In the genomic region with DNA sequence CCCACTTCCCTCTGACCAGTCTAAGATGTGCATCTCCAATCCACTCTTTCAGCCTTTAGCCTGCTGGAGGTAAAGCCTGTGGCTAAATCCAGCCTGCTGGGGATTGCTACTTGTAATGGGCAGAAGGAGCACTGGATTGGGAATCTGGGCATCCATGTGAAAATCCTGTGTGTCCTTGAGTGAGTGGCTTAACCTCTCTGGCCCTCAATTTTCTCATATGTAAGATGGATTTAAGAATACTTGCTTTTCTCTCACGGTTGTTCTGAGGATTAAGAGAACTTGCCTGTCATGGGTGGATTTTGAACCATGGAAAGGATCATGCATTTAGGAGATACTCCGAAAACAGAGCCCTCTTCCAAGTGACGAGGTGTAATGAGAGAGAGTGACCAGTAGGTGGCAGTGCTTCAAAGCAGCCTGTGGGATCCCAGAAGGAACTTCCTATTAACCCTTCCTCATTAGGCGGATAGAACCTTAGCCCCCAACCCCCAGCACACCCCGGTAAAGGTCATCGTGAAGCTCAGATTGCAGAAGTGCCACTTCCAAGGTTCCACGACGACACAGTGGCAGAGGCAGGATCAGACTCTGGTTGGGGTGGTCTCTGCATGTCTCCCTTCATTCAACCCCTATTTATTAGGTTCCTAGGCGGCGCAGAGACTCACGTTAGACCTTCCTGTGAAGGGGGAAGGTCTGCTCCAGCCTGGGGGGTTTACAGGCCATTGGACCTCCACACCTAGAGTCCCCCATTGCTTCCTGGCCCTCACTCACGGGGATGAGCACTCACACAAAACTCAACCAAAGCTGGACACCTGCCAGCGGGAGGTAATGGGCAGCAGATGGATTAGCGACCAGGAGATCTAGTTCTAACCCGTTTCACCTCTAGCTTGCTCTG, we compare ENCODE assay signal across 8 cellular contexts.
DNase-seq lines count a peak whose midpoint lies in the region; ATAC-seq and TF ChIP-seq lines count a peak whose summit lies in the region.

No MANE protein-coding gene starts in this region.

- DNase-seq in GM03348 (ENCODE audit: low spot score): peak; percentile 88
- peak; percentile 71 for DNase-seq in HuH-7 (ENCODE audit: low spot score)
- DNase-seq in RWPE2 (ENCODE audit: low spot score): no peak
- peak; percentile 16 for DNase-seq in brain pericyte (ENCODE audit: low read depth, low spot score)
- DNase-seq in iPS-NIHi11 (ENCODE audit: low spot score): peak; percentile 86
- peak; percentile 21 for DNase-seq in smooth muscle cell of the brain vasculature (ENCODE audit: low read depth, low spot score)

- TF ChIP-seq CTCF in RWPE2 (IDR thresholded peaks at IDR 0.05; ENCODE audit: poor library complexity, severe bottlenecking): peak; percentile 93

- H3K4me1 ChIP-seq in RWPE2 (ENCODE audit: insufficient read depth, poor library complexity, severe bottlenecking): no peaks in the 10 kb centered on the region

- no peaks in the 10 kb centered on the region for H3K9me3 ChIP-seq in RWPE2 (ENCODE audit: severe bottlenecking)

- no peak; the same call in 2 of the 3 replicates for ATAC-seq in RWPE2 (ENCODE audit: low read depth)
- no peak for ATAC-seq in GM18502 (IDR thresholded peaks at IDR 0.05; ENCODE audit: poor library complexity, unreplicated experiment)
- ATAC-seq in HG03520 (IDR thresholded peaks at IDR 0.05; ENCODE audit: unreplicated experiment): no peak

- no peaks in the 10 kb centered on the region for H3K36me3 ChIP-seq in RWPE2 (ENCODE audit: low read depth)

- no peak overlapping the region for H3K4me3 ChIP-seq in RWPE2 (ENCODE audit: severe bottlenecking)

- H3K27me3 ChIP-seq in RWPE2 (ENCODE audit: insufficient read depth, poor library complexity, severe bottlenecking): peaks cover 1% of the 10 kb centered on the region

- H3K27ac ChIP-seq in RWPE2 (ENCODE audit: poor library complexity, severe bottlenecking): no peak overlapping the region
